Comparison of ENCODE assay signal across 1 cellular context in genomic region chr2:201116959-201117734, GRCh38.
TF ChIP-seq lines count a peak whose summit lies in the region.

No MANE protein-coding gene starts in this region.

TF ChIP-seq in K562, 482 proteins besides CTCF, POLR2A, EP300 and RAD21 (continued from another document and continues in another):
- TF ChIP-seq RUNX1 (IDR thresholded peaks at IDR 0.05; ENCODE audit: low read depth) (no peak), ATF1 (CRISPR knock-in tag; IDR thresholded peaks at IDR 0.05) (no peak), ATF1 (tag; IDR thresholded peaks at IDR 0.05) (no peak), HDAC2 (IDR thresholded peaks at IDR 0.05) (no peak), CBX2 (IDR thresholded peaks at IDR 0.05; ENCODE audit: insufficient read depth, low read length, poor library complexity, severe bottlenecking) (no peak), PCBP2 (IDR thresholded peaks at IDR 0.05; ENCODE audit: low read depth, low read length, poor library complexity, severe bottlenecking) (no peak), MGA (IDR thresholded peaks at IDR 0.05) (0 out of 2 replicates have a peak, but pooled peaks have one; percentile 4), CHD1 (IDR thresholded peaks at IDR 0.05; ENCODE audit: low read length) (no peak), ZBTB49 (CRISPR knock-in tag; IDR thresholded peaks at IDR 0.05; ENCODE audit: borderline replicate concordance) (no peak), CHD4 (IDR thresholded peaks at IDR 0.05; ENCODE audit: insufficient read depth, insufficient replicate concordance, low read depth, low read length, poor library complexity, severe bottlenecking) (peak; percentile 12), STAT5A (IDR thresholded peaks at IDR 0.05; ENCODE audit: borderline replicate concordance, low read length) (peak; percentile 31; the same call in 1 of the 2 replicates), NONO (IDR thresholded peaks at IDR 0.05; ENCODE audit: low read depth in 2 of 2, low read length in 1 of 2) (no peak), RCOR1 (IDR thresholded peaks at IDR 0.05; ENCODE audit: borderline replicate concordance in 1 of 2, low read depth in 2 of 2, low read length in 2 of 2) (peak in 1 of 2 experiments; percentile 25; a peak in 1 of 4 replicates), ZFX (CRISPR knock-in tag; IDR thresholded peaks at IDR 0.05) (peak; percentile 34), JUNB (CRISPR knock-in tag; conservative IDR thresholded peaks at IDR 0.05) (no peak), TEAD4 (IDR thresholded peaks at IDR 0.05; ENCODE audit: low read length) (0 out of 2 replicates have a peak, but pooled peaks have one; percentile 34), TEAD4 (CRISPR knock-in tag; IDR thresholded peaks at IDR 0.05; ENCODE audit: borderline replicate concordance) (no peak), ARID1B (IDR thresholded peaks at IDR 0.05) (peak; percentile 51; the same call in 1 of the 2 replicates), VEZF1 (CRISPR knock-in tag; IDR thresholded peaks at IDR 0.05) (0 out of 2 replicates have a peak, but pooled peaks have one; percentile 9), PHF21A (IDR thresholded peaks at IDR 0.05; ENCODE audit: borderline replicate concordance, low read depth) (no peak), FOXM1 (IDR thresholded peaks at IDR 0.05; ENCODE audit: low read depth) (peak; percentile 93), FOXM1 (CRISPR knock-in tag; IDR thresholded peaks at IDR 0.05; ENCODE audit: low read depth) (no peak), DEAF1 (CRISPR knock-in tag; IDR thresholded peaks at IDR 0.05) (no peak), TRIM28 (IDR thresholded peaks at IDR 0.05) (no peak), CBFA2T2 (conservative IDR thresholded peaks at IDR 0.05) (0 out of 2 replicates have a peak, but pooled peaks have one; percentile 15), MYBL2 (IDR thresholded peaks at IDR 0.05; ENCODE audit: low read depth) (peak; percentile 80), MYBL2 (CRISPR knock-in tag; IDR thresholded peaks at IDR 0.05; ENCODE audit: borderline replicate concordance) (no peak), CAMTA2 (CRISPR knock-in tag; conservative IDR thresholded peaks at IDR 0.05) (no peak), ZFP91 (CRISPR knock-in tag; IDR thresholded peaks at IDR 0.05) (no peak), TBP (optimal IDR thresholded peaks at IDR 0.05; ENCODE audit: low read depth, low read length) (peak; percentile 30), CBFB (CRISPR knock-in tag; IDR thresholded peaks at IDR 0.05) (no peak), RNF219 (CRISPR knock-in tag; IDR thresholded peaks at IDR 0.05) (no peak), HNRNPLL (IDR thresholded peaks at IDR 0.05; ENCODE audit: low read depth, low read length, poor library complexity, severe bottlenecking) (peak; percentile 41), ZNF140 (CRISPR knock-in tag; IDR thresholded peaks at IDR 0.05) (no peak), NCOR1 (IDR thresholded peaks at IDR 0.05) (0 out of 2 replicates have a peak, but pooled peaks have one; percentile 14), POLR3A (IDR thresholded peaks at IDR 0.05; ENCODE audit: borderline replicate concordance, extremely low read depth, insufficient read depth, insufficient read length) (no peak), GTF2E2 (tag; IDR thresholded peaks at IDR 0.05) (peak; percentile 14; the same call in 1 of the 2 replicates), FOSL1 (tag; conservative IDR thresholded peaks at IDR 0.05) (0 out of 2 replicates have a peak, but pooled peaks have one; percentile 32), EWSR1 (IDR thresholded peaks at IDR 0.05; ENCODE audit: borderline replicate concordance, low read depth, partially characterized antibody) (no peak), ERF (CRISPR knock-in tag; IDR thresholded peaks at IDR 0.05) (no peak), GATAD2B (IDR thresholded peaks at IDR 0.05; ENCODE audit: borderline replicate concordance) (no peak)
